39 cellular contexts compared by ENCODE assay signal in the genomic region with DNA sequence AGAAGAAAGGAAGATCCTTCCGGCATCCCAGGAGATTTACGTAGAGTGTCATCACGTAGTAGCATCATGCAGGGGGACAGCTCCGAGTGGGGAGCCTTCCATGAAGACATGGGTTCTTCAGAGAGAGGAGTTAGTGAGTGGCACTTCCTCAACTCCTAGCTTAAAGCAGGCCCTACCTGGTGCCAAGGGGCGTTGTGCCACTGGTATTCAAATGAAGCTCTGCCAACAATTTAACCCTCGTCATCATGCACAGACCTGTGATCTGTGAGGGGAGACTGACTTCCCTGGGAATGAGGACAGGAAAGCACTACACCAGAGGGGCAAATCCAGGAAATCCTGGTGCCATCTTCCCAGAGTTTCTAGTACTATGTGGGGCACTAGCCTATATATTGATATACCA. TPM values are rescaled to one million over a fixed set of nuclear protein-coding genes. Genes with fewer than 3 reads are reported as not detected.
"Had no signal": no experiment of that assay in that cellular context is flagged by ENCODE, and none has a peak within 500 bp of the region (broad histone marks: within the 10 kb centered on the region; RNA-seq: fewer than 3 reads in every experiment).

No MANE protein-coding gene starts in this region.

- DNase-seq: Karpas-422, Kasumi-1, MG63, MM.1S, MV-4-11, NCI-H1048, NCI-H1092, NCI-H1092 treated with DMSO at 0.1 percent for 48 hours, NCI-H1105, NCI-H1105 treated with DMSO at 0.1 percent for 48 hours, NCI-H1417, NCI-H1417 treated with DMSO at 0.1 percent for 48 hours, NCI-H1436, NCI-H1436 treated with DMSO at 0.1 percent for 48 hours, NCI-H146, NCI-H1694, NCI-H1694 treated with DMSO at 0.1 percent for 48 hours, NCI-H187, NCI-H187 treated with DMSO at 0.1 percent for 48 hours, NCI-H1930, NCI-H2029, NCI-H2029 treated with DMSO at 0.1 percent for 48 hours, NCI-H2081, NCI-H2081 treated with DMSO at 0.1 percent for 48 hours, NCI-H2107, NCI-H2171, NCI-H2171 treated with DMSO at 0.1 percent for 48 hours, NCI-H2227 treated with DMSO at 0.1 percent for 48 hours, NCI-H226, NCI-H345, NCI-H446, NCI-H446 treated with DMSO at 0.1 percent for 48 hours, NCI-H510A, NCI-H510A treated with DMSO at 0.1 percent for 48 hours, NCI-H524 had no signal

RNA-seq across cellular contexts. Expression of gene TMEM266, which starts 59.0 kb away (rescaled TPM):
- total RNA-seq: LHCN-M2, M059J, MCF 10A, NCI-H460 had no signal
